In genomic region chr1:184118051-184118450, GRCh38 we compare ENCODE assay signal across 14 cellular contexts.
DNase-seq lines count a peak whose midpoint lies in the region; ATAC-seq, FAIRE-seq and TF ChIP-seq lines count a peak whose summit lies in the region.
"Had no signal": no experiment of that assay in that cellular context is flagged by ENCODE, and none has a peak within 500 bp of the region (broad histone marks: within the 10 kb centered on the region; RNA-seq: fewer than 3 reads in every experiment).

No MANE protein-coding gene starts in this region.

- no peak overlapping the region for H3K56ac ChIP-seq in IMR-90 (ENCODE audit: extremely low read depth, insufficient read depth, low read length)

- no peaks in the 10 kb centered on the region for H3K36me3 ChIP-seq in IMR-90 (ENCODE audit: control insufficient read depth, insufficient read depth, low read length)
- H3K36me3 ChIP-seq in bronchial epithelial cell (ENCODE audit: control insufficient read depth, insufficient read depth, low read length), result no peaks in the 10 kb centered on the region
- no peaks in the 10 kb centered on the region for H3K36me3 ChIP-seq in mesenchymal stem cell (ENCODE audit: control insufficient read depth in 1 of 2, insufficient read depth in 2 of 2, low read depth in 1 of 2, low read length in 2 of 2)
- H3K36me3 ChIP-seq in transverse colon, result no peaks in the 10 kb centered on the region
- H3K36me3 ChIP-seq: WERI-Rb-1 had no signal

- H4K8ac ChIP-seq in IMR-90 (ENCODE audit: low read depth in 2 of 2, low read length in 2 of 2), result no peak overlapping the region
- H4K8ac ChIP-seq in mesenchymal stem cell (ENCODE audit: low read length), result no peak overlapping the region

- no peaks in the 10 kb centered on the region for H3K27me3 ChIP-seq in IMR-90 (ENCODE audit: control insufficient read depth, insufficient read depth, low read length)
- no peaks in the 10 kb centered on the region for H3K27me3 ChIP-seq in bronchial epithelial cell (ENCODE audit: control insufficient read depth, insufficient read depth, low read length)
- H3K27me3 ChIP-seq in mesenchymal stem cell (ENCODE audit: control insufficient read depth in 1 of 2, insufficient read depth in 1 of 2, low read length in 2 of 2), result no peaks in the 10 kb centered on the region
- no peaks in the 10 kb centered on the region for H3K27me3 ChIP-seq in transverse colon

- H3K9me3 ChIP-seq in IMR-90 (ENCODE audit: control insufficient read depth, insufficient read depth, low read length), result no peaks in the 10 kb centered on the region
- no peaks in the 10 kb centered on the region for H3K9me3 ChIP-seq in mesenchymal stem cell (ENCODE audit: control insufficient read depth, low read length)
- no peaks in the 10 kb centered on the region for H3K9me3 ChIP-seq in transverse colon

- H2BK12ac ChIP-seq in mesenchymal stem cell (ENCODE audit: low read length in 2 of 2), result peak overlapping the region in 1 of 2 experiments; percentile 4

- in situ Hi-C loops in IMR-90 (cut with MboI; ENCODE audit: low sequenced_read_pairs) (no loop called here), transverse colon (cut with MboI; ENCODE audit: low pct_ligation_motif_present in 1 of 4, low pct_unique_long_range_greater_than_20kb in 1 of 4, low sequenced_read_pairs in 3 of 4) (no loop called here)

- H2BK5ac ChIP-seq in IMR-90 (ENCODE audit: low read depth, low read length, poor library complexity, severe bottlenecking), result no peak overlapping the region
- no peak overlapping the region for H2BK5ac ChIP-seq in mesenchymal stem cell (ENCODE audit: low read depth, low read length, poor library complexity, severe bottlenecking)

- H3K4me3 ChIP-seq in AG10803 (ENCODE audit: low read length) (no peak overlapping the region), IMR-90 (ENCODE audit: insufficient read depth, low read depth, low read length) (no peak overlapping the region), bronchial epithelial cell (ENCODE audit: low read depth, low read length) (no peak overlapping the region), mesenchymal stem cell (ENCODE audit: insufficient read depth in 1 of 2, low read depth in 1 of 2, low read length in 2 of 2) (no peak overlapping the region), transverse colon (no peak overlapping the region)

- no peak for TF ChIP-seq EP300 in transverse colon (IDR thresholded peaks at IDR 0.05; ENCODE audit: low read depth)

- H2AK9ac ChIP-seq in IMR-90 (replicated peaks; ENCODE audit: low read depth, low read length, poor library complexity), result no peak overlapping the region

- no peak overlapping the region for H3K27ac ChIP-seq in IMR-90 (ENCODE audit: insufficient read depth, low read length)
- no peak overlapping the region for H3K27ac ChIP-seq in mesenchymal stem cell (ENCODE audit: low read length, poor library complexity, severe bottlenecking)
- no peak overlapping the region for H3K27ac ChIP-seq in transverse colon
- H3K27ac ChIP-seq: WERI-Rb-1 had no signal

- intact Hi-C loops in IMR-90 (cut with micrococcal nuclease) (no loop called here), transverse colon (cut with DNase I; ENCODE audit: low total_unique reads) (no loop called here)

- FAIRE-seq in bronchial epithelial cell (lab: Jason Lieb, UNC), result peak; percentile 88
- FAIRE-seq: GM12892 had no signal

- no peak overlapping the region for H3K23ac ChIP-seq in IMR-90 (ENCODE audit: low read depth, low read length)
- H3K23ac ChIP-seq in mesenchymal stem cell (ENCODE audit: low read length in 2 of 2), result no peak overlapping the region

- WGBS in IMR-90 (ENCODE audit: extremely low coverage in 2 of 2, insufficient read length in 1 of 2), 2 experiments, result 0% methylated on average over 1 of the region's 2 CpGs; no CpG with 5 or more reads in 1 of the 2 experiments
- WGBS in mesenchymal stem cell, result 5% methylated on average over 1 of the region's 2 CpGs
- WGBS in transverse colon (ENCODE audit: low coverage in 1 of 2), 2 donors, result 79% methylated on average over 2 of the region's 2 CpGs; no CpG with 5 or more reads in 1 of the 2 donors

- no peak for TF ChIP-seq RAD21 in IMR-90 (IDR thresholded peaks at IDR 0.05; ENCODE audit: low read length)

- H3K4me1 ChIP-seq in IMR-90 (ENCODE audit: control insufficient read depth, insufficient read depth, low read length), result peaks cover 7% of the 10 kb centered on the region
- peaks cover 1% of the 10 kb centered on the region for H3K4me1 ChIP-seq in mesenchymal stem cell (ENCODE audit: control insufficient read depth, insufficient read depth, low read depth, low read length)
- no peaks in the 10 kb centered on the region for H3K4me1 ChIP-seq in transverse colon

- ATAC-seq in IMR-90 (ENCODE audit: low read depth) (peak; percentile 87), GM21529 (IDR thresholded peaks at IDR 0.05; ENCODE audit: unreplicated experiment) (no peak), GM19395 (IDR thresholded peaks at IDR 0.05; ENCODE audit: unreplicated experiment) (no peak)
- ATAC-seq: activated T-helper 17 cell treated with anti-CD3 and anti-CD28 coated beads, Interleukin-2, amount 50 U/mL, for 72 hours; stimulated activated naive CD8-positive, alpha-beta T cell treated with anti-CD3 and anti-CD28 coated beads, Interleukin-15, Interleukin-2, amounts not matched to agents 100 U/mL and 50 U/mL, for 24 hours had no signal

- TF ChIP-seq CTCF in AG10803 (conservative IDR thresholded peaks at IDR 0.05; ENCODE audit: low read length) (no peak), IMR-90 (conservative IDR thresholded peaks at IDR 0.05; ENCODE audit: low read depth, low read length) (no peak), bronchial epithelial cell (IDR thresholded peaks at IDR 0.05; ENCODE audit: insufficient read depth, low read length, severe bottlenecking) (no peak), transverse colon (IDR thresholded peaks at IDR 0.05) (no peak)

- TF ChIP-seq POLR2A in IMR-90 (IDR thresholded peaks at IDR 0.05; ENCODE audit: low read depth, low read length) (no peak), transverse colon (IDR thresholded peaks at IDR 0.05) (no peak)

- H3K4ac ChIP-seq in IMR-90 (ENCODE audit: low read depth, low read length) (peak overlapping the region; percentile 64), mesenchymal stem cell (ENCODE audit: low read depth in 1 of 2, low read length in 2 of 2) (no peak overlapping the region)

- no peak overlapping the region for H2AFZ ChIP-seq in IMR-90 (replicated peaks; ENCODE audit: low read length, poor library complexity)
- no peak overlapping the region for H2AFZ ChIP-seq in mesenchymal stem cell (ENCODE audit: low read depth, low read length)

- no TSS peak for BruUV-seq in IMR-90 (replicated peaks; lab: Mats Ljungman, UMichigan)

- H3K14ac ChIP-seq in IMR-90 (replicated peaks; ENCODE audit: low read depth, low read length), result no peak overlapping the region
- H3K14ac ChIP-seq in mesenchymal stem cell (ENCODE audit: low read length in 2 of 2), result no peak overlapping the region

- H4K5ac ChIP-seq in IMR-90 (ENCODE audit: low read depth, low read length), result no peak overlapping the region

- no peak overlapping the region for H2BK20ac ChIP-seq in IMR-90 (ENCODE audit: low read depth, low read length)

- dilution Hi-C loops in IMR-90 (cut with HindIII; ENCODE audit: low sequenced_read_pairs, unreplicated experiment), result no loop called here

- no peak overlapping the region for H3K18ac ChIP-seq in IMR-90 (ENCODE audit: low read depth, low read length)
- H3K18ac ChIP-seq in mesenchymal stem cell (ENCODE audit: low read depth in 1 of 2, low read length in 2 of 2), result peak overlapping the region in 1 of 2 experiments; percentile 57

- peak overlapping the region; percentile 76 for H2AK5ac ChIP-seq in IMR-90 (ENCODE audit: low read depth, low read length)
- no peak overlapping the region for H2AK5ac ChIP-seq in mesenchymal stem cell (ENCODE audit: low read length, severe bottlenecking)

- H3K9ac ChIP-seq in IMR-90 (ENCODE audit: low read depth, low read length), result no peak overlapping the region
- peak overlapping the region; percentile 55 for H3K9ac ChIP-seq in mesenchymal stem cell (ENCODE audit: low read length)

- H4K20me1 ChIP-seq in IMR-90 (ENCODE audit: insufficient read depth, low read length), result no peaks in the 10 kb centered on the region

- no peak overlapping the region for H4K91ac ChIP-seq in IMR-90 (ENCODE audit: insufficient read depth, low read depth, low read length)
- H4K91ac ChIP-seq in mesenchymal stem cell (ENCODE audit: low read length), result no peak overlapping the region

- DNase-seq in AG10803 (ENCODE audit: low read depth) (peak; percentile 92), IMR-90 (peak; percentile 99), bronchial epithelial cell (ENCODE audit: low read depth) (peak; percentile 94), mesenchymal stem cell (peak; percentile 97), NCI-H2081 treated with DMSO at 0.1 percent for 48 hours (lab: John Stamatoyannopoulos, UW) (no peak), transverse colon (no peak)
- DNase-seq: dermis blood vessel endothelial cell; NCI-H2029 treated with DMSO at 0.1 percent for 48 hours; stimulated activated naive CD8-positive, alpha-beta T cell treated with anti-CD3 and anti-CD28 coated beads, Interleukin-15, Interleukin-2, amounts not matched to agents 100 U/mL and 50 U/mL, for 24 hours; WERI-Rb-1 had no signal

- H2BK15ac ChIP-seq in IMR-90 (ENCODE audit: low read depth, low read length) (peak overlapping the region; percentile 31; the same call in 1 of the 3 replicates), mesenchymal stem cell (ENCODE audit: low read depth, poor library complexity, severe bottlenecking) (no peak overlapping the region)

- CTCF ChIA-PET in IMR-90 (lab: Yijun Ruan, JAX), result interaction anchor here (1.0 kb wide), 1 partner anchor 105 kb away, joined by 3 read pairs; no protein-coding TSS in a partner anchor

- no peak overlapping the region; the same call in 1 of the 2 replicates for H3K4me2 ChIP-seq in IMR-90 (ENCODE audit: low read depth, low read length)
- no peak overlapping the region for H3K4me2 ChIP-seq in mesenchymal stem cell (ENCODE audit: low read length, poor library complexity, severe bottlenecking)

- H3K79me1 ChIP-seq in IMR-90 (ENCODE audit: low read depth in 1 of 2, low read length in 2 of 2) (no peaks in the 10 kb centered on the region), mesenchymal stem cell (replicated peaks; ENCODE audit: low read length, poor library complexity, severe bottlenecking) (no peaks in the 10 kb centered on the region)

- H2BK120ac ChIP-seq in IMR-90 (ENCODE audit: low read depth, low read length) (0 out of 2 replicates have a peak overlapping the region, but pooled peaks have one; percentile 34), mesenchymal stem cell (ENCODE audit: low read depth, low read length) (no peak overlapping the region)

- peaks cover 15% of the 10 kb centered on the region; the same call in 1 of the 2 replicates for H3K9me1 ChIP-seq in IMR-90 (ENCODE audit: insufficient read depth, low read length)

- POLR2A ChIA-PET in IMR-90 (lab: Charles Lee; ENCODE audit: unreplicated experiment), result no interaction called here

TF ChIP-seq in IMR-90, 13 proteins besides CTCF, POLR2A, EP300 and RAD21 (continues in another document):
- TF ChIP-seq MAZ (IDR thresholded peaks at IDR 0.05; ENCODE audit: borderline replicate concordance, low read depth, low read length) (no peak; the same call in 1 of the 2 replicates), RFX5 (IDR thresholded peaks at IDR 0.05; ENCODE audit: low read depth, low read length) (no peak), CEBPB (IDR thresholded peaks at IDR 0.05; ENCODE audit: low read depth, low read length) (peak; percentile 82), NFE2L2 (IDR thresholded peaks at IDR 0.05; ENCODE audit: low read depth, low read length) (peak; percentile 20), SMC3 (IDR thresholded peaks at IDR 0.05; ENCODE audit: low read depth, low read length) (no peak)

Comparison
In these comparisons a context has a peak if more than half of its experiments do, and no peak if none do; other contexts are left out.
1. DNase-seq: peak in AG10803 (single experiment), IMR-90 (single experiment), bronchial epithelial cell (single experiment) and mesenchymal stem cell (single experiment); none in NCI-H2081 treated with DMSO at 0.1 percent for 48 hours (single experiment) and transverse colon (single experiment).